In the genomic region with DNA sequence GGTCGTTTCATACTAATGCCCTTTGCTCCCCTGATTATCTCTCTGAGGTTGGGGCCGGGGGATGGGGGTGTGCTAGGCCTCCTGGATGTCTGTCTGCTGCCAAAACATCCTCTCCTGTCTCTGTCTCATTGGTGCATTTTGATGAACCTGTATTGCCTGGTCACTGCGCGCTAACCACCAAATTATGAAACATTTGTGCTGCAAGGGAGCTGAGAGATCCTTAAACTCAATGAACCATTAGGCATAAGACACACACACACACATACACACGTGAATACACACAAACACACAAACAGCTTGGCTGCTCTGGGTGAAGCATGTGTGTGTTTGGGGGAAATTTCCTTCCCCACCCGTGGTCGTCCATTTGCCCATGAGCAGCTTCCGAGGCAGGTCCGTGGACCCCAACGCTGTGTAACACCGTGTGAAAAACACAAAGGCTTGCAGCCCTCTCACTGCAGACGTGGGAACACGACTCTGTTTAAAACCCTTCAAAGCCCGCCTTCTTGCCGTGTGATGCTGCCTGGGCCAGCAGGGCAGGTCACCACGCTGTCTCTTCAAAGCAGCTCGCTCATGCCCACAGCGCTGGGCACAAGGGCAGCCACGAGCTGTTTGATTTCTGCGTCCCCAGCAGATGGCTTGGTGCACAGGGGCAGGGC, we compare ENCODE assay signal across 1 cellular context.
TF ChIP-seq lines count a peak whose summit lies in the region.

No MANE protein-coding gene starts in this region.

TF ChIP-seq in WTC11, 78 proteins besides CTCF, POLR2A, EP300 and RAD21 (continued from another document):
- no peak for TF ChIP-seq ATF2 (CRISPR knock-in tag; IDR thresholded peaks at IDR 0.05; ENCODE audit: borderline replicate concordance, low read depth)
- no peak for TF ChIP-seq GABPB1 (CRISPR knock-in tag; IDR thresholded peaks at IDR 0.05)
- no peak for TF ChIP-seq ZNF671 (CRISPR knock-in tag; IDR thresholded peaks at IDR 0.05)
- TF ChIP-seq NFE2L1 (CRISPR knock-in tag; IDR thresholded peaks at IDR 0.05): no peak
- TF ChIP-seq ERG (CRISPR knock-in tag; IDR thresholded peaks at IDR 0.05): no peak
- TF ChIP-seq E2F4 (CRISPR knock-in tag; IDR thresholded peaks at IDR 0.05; ENCODE audit: borderline replicate concordance, low read depth): no peak
- no peak for TF ChIP-seq ATF3 (CRISPR knock-in tag; conservative IDR thresholded peaks at IDR 0.05)
- no peak for TF ChIP-seq FOXK1 (CRISPR knock-in tag; IDR thresholded peaks at IDR 0.05)
- TF ChIP-seq ZNF425 (CRISPR knock-in tag; conservative IDR thresholded peaks at IDR 0.05): no peak
- TF ChIP-seq ZNF317 (CRISPR knock-in tag; IDR thresholded peaks at IDR 0.05; ENCODE audit: borderline replicate concordance, low read depth): no peak
- TF ChIP-seq CREB1 (CRISPR knock-in tag; IDR thresholded peaks at IDR 0.05): no peak
- no peak for TF ChIP-seq MYBL2 (CRISPR knock-in tag; IDR thresholded peaks at IDR 0.05)
- TF ChIP-seq, protein P1, sequence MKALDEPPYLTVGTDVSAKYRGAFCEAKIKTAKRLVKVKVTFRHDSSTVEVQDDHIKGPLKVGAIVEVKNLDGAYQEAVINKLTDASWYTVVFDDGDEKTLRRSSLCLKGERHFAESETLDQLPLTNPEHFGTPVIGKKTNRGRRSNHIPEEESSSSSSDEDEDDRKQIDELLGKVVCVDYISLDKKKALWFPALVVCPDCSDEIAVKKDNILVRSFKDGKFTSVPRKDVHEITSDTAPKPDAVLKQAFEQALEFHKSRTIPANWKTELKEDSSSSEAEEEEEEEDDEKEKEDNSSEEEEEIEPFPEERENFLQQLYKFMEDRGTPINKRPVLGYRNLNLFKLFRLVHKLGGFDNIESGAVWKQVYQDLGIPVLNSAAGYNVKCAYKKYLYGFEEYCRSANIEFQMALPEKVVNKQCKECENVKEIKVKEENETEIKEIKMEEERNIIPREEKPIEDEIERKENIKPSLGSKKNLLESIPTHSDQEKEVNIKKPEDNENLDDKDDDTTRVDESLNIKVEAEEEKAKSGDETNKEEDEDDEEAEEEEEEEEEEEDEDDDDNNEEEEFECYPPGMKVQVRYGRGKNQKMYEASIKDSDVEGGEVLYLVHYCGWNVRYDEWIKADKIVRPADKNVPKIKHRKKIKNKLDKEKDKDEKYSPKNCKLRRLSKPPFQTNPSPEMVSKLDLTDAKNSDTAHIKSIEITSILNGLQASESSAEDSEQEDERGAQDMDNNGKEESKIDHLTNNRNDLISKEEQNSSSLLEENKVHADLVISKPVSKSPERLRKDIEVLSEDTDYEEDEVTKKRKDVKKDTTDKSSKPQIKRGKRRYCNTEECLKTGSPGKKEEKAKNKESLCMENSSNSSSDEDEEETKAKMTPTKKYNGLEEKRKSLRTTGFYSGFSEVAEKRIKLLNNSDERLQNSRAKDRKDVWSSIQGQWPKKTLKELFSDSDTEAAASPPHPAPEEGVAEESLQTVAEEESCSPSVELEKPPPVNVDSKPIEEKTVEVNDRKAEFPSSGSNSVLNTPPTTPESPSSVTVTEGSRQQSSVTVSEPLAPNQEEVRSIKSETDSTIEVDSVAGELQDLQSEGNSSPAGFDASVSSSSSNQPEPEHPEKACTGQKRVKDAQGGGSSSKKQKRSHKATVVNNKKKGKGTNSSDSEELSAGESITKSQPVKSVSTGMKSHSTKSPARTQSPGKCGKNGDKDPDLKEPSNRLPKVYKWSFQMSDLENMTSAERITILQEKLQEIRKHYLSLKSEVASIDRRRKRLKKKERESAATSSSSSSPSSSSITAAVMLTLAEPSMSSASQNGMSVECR (CRISPR knock-in tag; IDR thresholded peaks at IDR 0.05; ENCODE audit: borderline replicate concordance): no peak
